1 cellular context compared by ENCODE assay signal in genomic region chr17:14312522-14312921, GRCh38.
TF ChIP-seq lines count a peak whose summit lies in the region.

No MANE protein-coding gene starts in this region.

TF ChIP-seq in GM23338, 12 proteins besides CTCF, POLR2A, EP300 and RAD21:
- TF ChIP-seq ZNF462 (CRISPR knock-in tag; IDR thresholded peaks at IDR 0.05): no peak
- TF ChIP-seq ETS1 (IDR thresholded peaks at IDR 0.05): no peak
- TF ChIP-seq EZH2 (IDR thresholded peaks at IDR 0.05; ENCODE audit: low read depth, unreplicated experiment): no peak
- TF ChIP-seq STAT1 (IDR thresholded peaks at IDR 0.05; ENCODE audit: unreplicated experiment): no peak
- no peak for TF ChIP-seq JUNB (IDR thresholded peaks at IDR 0.05; ENCODE audit: unreplicated experiment)
- TF ChIP-seq ZNF114 (CRISPR knock-in tag; IDR thresholded peaks at IDR 0.05): no peak
- TF ChIP-seq CREB1 (CRISPR knock-in tag; IDR thresholded peaks at IDR 0.05; ENCODE audit: low read depth): no peak
- TF ChIP-seq POLR2AphosphoS5 (IDR thresholded peaks at IDR 0.05; ENCODE audit: low read depth): no peak
TF ChIP-seq in GM23338: peak in this region for 0.
